ENCODE assay signal across 1 cellular context in the genomic region with DNA sequence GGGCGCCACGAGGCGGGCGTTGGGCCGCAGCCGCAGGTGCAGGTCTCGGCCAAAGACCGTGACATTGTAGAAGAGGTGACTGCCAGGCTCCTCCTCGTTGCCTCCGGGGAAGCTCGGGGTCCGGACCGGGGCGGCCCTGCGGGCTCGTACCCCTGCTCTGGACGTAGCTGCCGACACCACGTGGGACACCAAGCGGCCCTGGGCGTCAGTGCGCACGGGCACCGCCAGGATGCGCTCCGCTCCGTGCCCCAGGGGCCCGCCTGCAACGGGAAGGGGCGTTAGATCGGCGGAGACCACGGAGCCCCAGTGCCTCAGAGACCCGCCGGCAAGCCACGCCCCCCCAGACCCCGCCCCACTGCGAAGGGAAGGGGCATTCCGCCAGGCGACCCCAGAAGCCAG.
A peak's percentile ranks its signal among the peaks of the same experiment; 100 is the strongest.
TF ChIP-seq lines count a peak whose summit lies in the region.

No MANE protein-coding gene starts in this region.

TF ChIP-seq in H1, 55 proteins besides CTCF, POLR2A, EP300 and RAD21:
- no peak for TF ChIP-seq RFX5 (IDR thresholded peaks at IDR 0.05; ENCODE audit: borderline replicate concordance, low read depth, low read length)
- 0 out of 2 replicates have a peak, but pooled peaks have one; percentile 6 for TF ChIP-seq E2F6 (IDR thresholded peaks at IDR 0.05)
- no peak for TF ChIP-seq FOSL1 (IDR thresholded peaks at IDR 0.05; ENCODE audit: insufficient read depth, low read depth, low read length)
- TF ChIP-seq SRF (IDR thresholded peaks at IDR 0.05; ENCODE audit: low read depth, low read length): no peak
- peak; percentile 16 for TF ChIP-seq ASH2L (IDR thresholded peaks at IDR 0.05; ENCODE audit: low read length)
- no peak for TF ChIP-seq EZH2 (IDR thresholded peaks at IDR 0.05; ENCODE audit: low read depth, low read length, severe bottlenecking)
- TF ChIP-seq CBX5 (IDR thresholded peaks at IDR 0.05; ENCODE audit: low read depth, low read length): no peak
- no peak for TF ChIP-seq SAP30 (IDR thresholded peaks at IDR 0.05; ENCODE audit: insufficient read depth, insufficient replicate concordance, low read length)
- no peak for TF ChIP-seq SP2 (IDR thresholded peaks at IDR 0.05; ENCODE audit: low read length)
- no peak for TF ChIP-seq CHD2 (IDR thresholded peaks at IDR 0.05; ENCODE audit: low read length)
- TF ChIP-seq KDM4A (IDR thresholded peaks at IDR 0.05; ENCODE audit: low read depth, low read length, severe bottlenecking): peak; percentile 59
- TF ChIP-seq RBBP5 (IDR thresholded peaks at IDR 0.05; ENCODE audit: borderline replicate concordance, low read depth, low read length): no peak
- TF ChIP-seq POU5F1 (IDR thresholded peaks at IDR 0.05; ENCODE audit: low read depth, low read length): no peak
- no peak for TF ChIP-seq CTBP2 (IDR thresholded peaks at IDR 0.05; ENCODE audit: borderline replicate concordance, insufficient read depth, insufficient read length, low read length)
- TF ChIP-seq, protein P1, sequence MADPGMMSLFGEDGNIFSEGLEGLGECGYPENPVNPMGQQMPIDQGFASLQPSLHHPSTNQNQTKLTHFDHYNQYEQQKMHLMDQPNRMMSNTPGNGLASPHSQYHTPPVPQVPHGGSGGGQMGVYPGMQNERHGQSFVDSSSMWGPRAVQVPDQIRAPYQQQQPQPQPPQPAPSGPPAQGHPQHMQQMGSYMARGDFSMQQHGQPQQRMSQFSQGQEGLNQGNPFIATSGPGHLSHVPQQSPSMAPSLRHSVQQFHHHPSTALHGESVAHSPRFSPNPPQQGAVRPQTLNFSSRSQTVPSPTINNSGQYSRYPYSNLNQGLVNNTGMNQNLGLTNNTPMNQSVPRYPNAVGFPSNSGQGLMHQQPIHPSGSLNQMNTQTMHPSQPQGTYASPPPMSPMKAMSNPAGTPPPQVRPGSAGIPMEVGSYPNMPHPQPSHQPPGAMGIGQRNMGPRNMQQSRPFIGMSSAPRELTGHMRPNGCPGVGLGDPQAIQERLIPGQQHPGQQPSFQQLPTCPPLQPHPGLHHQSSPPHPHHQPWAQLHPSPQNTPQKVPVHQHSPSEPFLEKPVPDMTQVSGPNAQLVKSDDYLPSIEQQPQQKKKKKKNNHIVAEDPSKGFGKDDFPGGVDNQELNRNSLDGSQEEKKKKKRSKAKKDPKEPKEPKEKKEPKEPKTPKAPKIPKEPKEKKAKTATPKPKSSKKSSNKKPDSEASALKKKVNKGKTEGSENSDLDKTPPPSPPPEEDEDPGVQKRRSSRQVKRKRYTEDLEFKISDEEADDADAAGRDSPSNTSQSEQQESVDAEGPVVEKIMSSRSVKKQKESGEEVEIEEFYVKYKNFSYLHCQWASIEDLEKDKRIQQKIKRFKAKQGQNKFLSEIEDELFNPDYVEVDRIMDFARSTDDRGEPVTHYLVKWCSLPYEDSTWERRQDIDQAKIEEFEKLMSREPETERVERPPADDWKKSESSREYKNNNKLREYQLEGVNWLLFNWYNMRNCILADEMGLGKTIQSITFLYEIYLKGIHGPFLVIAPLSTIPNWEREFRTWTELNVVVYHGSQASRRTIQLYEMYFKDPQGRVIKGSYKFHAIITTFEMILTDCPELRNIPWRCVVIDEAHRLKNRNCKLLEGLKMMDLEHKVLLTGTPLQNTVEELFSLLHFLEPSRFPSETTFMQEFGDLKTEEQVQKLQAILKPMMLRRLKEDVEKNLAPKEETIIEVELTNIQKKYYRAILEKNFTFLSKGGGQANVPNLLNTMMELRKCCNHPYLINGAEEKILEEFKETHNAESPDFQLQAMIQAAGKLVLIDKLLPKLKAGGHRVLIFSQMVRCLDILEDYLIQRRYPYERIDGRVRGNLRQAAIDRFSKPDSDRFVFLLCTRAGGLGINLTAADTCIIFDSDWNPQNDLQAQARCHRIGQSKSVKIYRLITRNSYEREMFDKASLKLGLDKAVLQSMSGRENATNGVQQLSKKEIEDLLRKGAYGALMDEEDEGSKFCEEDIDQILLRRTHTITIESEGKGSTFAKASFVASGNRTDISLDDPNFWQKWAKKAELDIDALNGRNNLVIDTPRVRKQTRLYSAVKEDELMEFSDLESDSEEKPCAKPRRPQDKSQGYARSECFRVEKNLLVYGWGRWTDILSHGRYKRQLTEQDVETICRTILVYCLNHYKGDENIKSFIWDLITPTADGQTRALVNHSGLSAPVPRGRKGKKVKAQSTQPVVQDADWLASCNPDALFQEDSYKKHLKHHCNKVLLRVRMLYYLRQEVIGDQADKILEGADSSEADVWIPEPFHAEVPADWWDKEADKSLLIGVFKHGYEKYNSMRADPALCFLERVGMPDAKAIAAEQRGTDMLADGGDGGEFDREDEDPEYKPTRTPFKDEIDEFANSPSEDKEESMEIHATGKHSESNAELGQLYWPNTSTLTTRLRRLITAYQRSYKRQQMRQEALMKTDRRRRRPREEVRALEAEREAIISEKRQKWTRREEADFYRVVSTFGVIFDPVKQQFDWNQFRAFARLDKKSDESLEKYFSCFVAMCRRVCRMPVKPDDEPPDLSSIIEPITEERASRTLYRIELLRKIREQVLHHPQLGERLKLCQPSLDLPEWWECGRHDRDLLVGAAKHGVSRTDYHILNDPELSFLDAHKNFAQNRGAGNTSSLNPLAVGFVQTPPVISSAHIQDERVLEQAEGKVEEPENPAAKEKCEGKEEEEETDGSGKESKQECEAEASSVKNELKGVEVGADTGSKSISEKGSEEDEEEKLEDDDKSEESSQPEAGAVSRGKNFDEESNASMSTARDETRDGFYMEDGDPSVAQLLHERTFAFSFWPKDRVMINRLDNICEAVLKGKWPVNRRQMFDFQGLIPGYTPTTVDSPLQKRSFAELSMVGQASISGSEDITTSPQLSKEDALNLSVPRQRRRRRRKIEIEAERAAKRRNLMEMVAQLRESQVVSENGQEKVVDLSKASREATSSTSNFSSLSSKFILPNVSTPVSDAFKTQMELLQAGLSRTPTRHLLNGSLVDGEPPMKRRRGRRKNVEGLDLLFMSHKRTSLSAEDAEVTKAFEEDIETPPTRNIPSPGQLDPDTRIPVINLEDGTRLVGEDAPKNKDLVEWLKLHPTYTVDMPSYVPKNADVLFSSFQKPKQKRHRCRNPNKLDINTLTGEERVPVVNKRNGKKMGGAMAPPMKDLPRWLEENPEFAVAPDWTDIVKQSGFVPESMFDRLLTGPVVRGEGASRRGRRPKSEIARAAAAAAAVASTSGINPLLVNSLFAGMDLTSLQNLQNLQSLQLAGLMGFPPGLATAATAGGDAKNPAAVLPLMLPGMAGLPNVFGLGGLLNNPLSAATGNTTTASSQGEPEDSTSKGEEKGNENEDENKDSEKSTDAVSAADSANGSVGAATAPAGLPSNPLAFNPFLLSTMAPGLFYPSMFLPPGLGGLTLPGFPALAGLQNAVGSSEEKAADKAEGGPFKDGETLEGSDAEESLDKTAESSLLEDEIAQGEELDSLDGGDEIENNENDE (IDR thresholded peaks at IDR 0.05; ENCODE audit: insufficient replicate concordance, low read length): no peak
- TF ChIP-seq USF2 (IDR thresholded peaks at IDR 0.05; ENCODE audit: low read length): peak; percentile 59; the same call in 1 of the 2 replicates
- TF ChIP-seq PHF8 (conservative IDR thresholded peaks at IDR 0.05; ENCODE audit: low read depth, low read length): no peak
- no peak for TF ChIP-seq TCF12 (IDR thresholded peaks at IDR 0.05; ENCODE audit: low read depth, low read length)
- TF ChIP-seq ATF3 (IDR thresholded peaks at IDR 0.05; ENCODE audit: insufficient read depth, low read depth, low read length): 0 out of 2 replicates have a peak, but pooled peaks have one; percentile 25
- no peak for TF ChIP-seq CBX8 (IDR thresholded peaks at IDR 0.05; ENCODE audit: borderline replicate concordance, low read depth, low read length)
- TF ChIP-seq SIN3A (conservative IDR thresholded peaks at IDR 0.05 in 1 of 2, IDR thresholded peaks at IDR 0.05 in 1 of 2; ENCODE audit: low read depth in 1 of 2, low read length in 2 of 2): peak in 1 of 2 experiments; percentile 25; a peak in 1 of 4 replicates
- TF ChIP-seq BACH1 (IDR thresholded peaks at IDR 0.05; ENCODE audit: low read length): no peak
- no peak for TF ChIP-seq SIRT6 (IDR thresholded peaks at IDR 0.05; ENCODE audit: low read length)
- no peak; the same call in 1 of the 2 replicates for TF ChIP-seq SUZ12 (IDR thresholded peaks at IDR 0.05; ENCODE audit: low read length)
- TF ChIP-seq EGR1 (IDR thresholded peaks at IDR 0.05; ENCODE audit: borderline replicate concordance, low read depth, low read length): no peak
- TF ChIP-seq CEBPB (IDR thresholded peaks at IDR 0.05; ENCODE audit: low read depth, low read length): no peak
- TF ChIP-seq CHD1 (IDR thresholded peaks at IDR 0.05; ENCODE audit: low read depth, low read length): no peak
- 0 out of 4 replicates have a peak, but pooled peaks of 1 of the 2 experiments have one; percentile 18 for TF ChIP-seq HDAC2 (IDR thresholded peaks at IDR 0.05; ENCODE audit: borderline replicate concordance in 1 of 2, low read depth in 2 of 2, low read length in 2 of 2)
- no peak for TF ChIP-seq POLR2AphosphoS5 (IDR thresholded peaks at IDR 0.05; ENCODE audit: low read depth, low read length)
- TF ChIP-seq ZNF274 (IDR thresholded peaks at IDR 0.05; ENCODE audit: borderline replicate concordance, extremely low read depth, low read length): no peak
- peak; percentile 63 for TF ChIP-seq CREB1 (IDR thresholded peaks at IDR 0.05)
- TF ChIP-seq TAF1 (IDR thresholded peaks at IDR 0.05; ENCODE audit: low read depth, low read length): no peak
- 0 out of 2 replicates have a peak, but pooled peaks have one; percentile 3 for TF ChIP-seq JUND (IDR thresholded peaks at IDR 0.05; ENCODE audit: low read length)
- no peak for TF ChIP-seq MAFK (IDR thresholded peaks at IDR 0.05; ENCODE audit: low read depth, low read length)
- peak; percentile 11; the same call in 1 of the 2 replicates for TF ChIP-seq TBP (IDR thresholded peaks at IDR 0.05; ENCODE audit: low read depth, low read length)
- TF ChIP-seq RNF2 (IDR thresholded peaks at IDR 0.05; ENCODE audit: borderline replicate concordance, low read depth, low read length, missing control alignments, poor library complexity, severe bottlenecking): no peak
- TF ChIP-seq SP1 (IDR thresholded peaks at IDR 0.05; ENCODE audit: low read depth, low read length): no peak
- peak; percentile 92 for TF ChIP-seq MAX (IDR thresholded peaks at IDR 0.05)
- TF ChIP-seq BRCA1 (IDR thresholded peaks at IDR 0.05; ENCODE audit: low read depth, low read length): no peak
- no peak for TF ChIP-seq YY1 (IDR thresholded peaks at IDR 0.05; ENCODE audit: low read depth, low read length)
- TF ChIP-seq GABPA (IDR thresholded peaks at IDR 0.05; ENCODE audit: borderline replicate concordance, insufficient read depth, low read length): no peak; the same call in 1 of the 2 replicates
- no peak for TF ChIP-seq HDAC6 (IDR thresholded peaks at IDR 0.05; ENCODE audit: low read depth, low read length)
- TF ChIP-seq TAF7 (optimal IDR thresholded peaks at IDR 0.05; ENCODE audit: borderline replicate concordance, low read depth, low read length): no peak
- TF ChIP-seq SIX5 (IDR thresholded peaks at IDR 0.05; ENCODE audit: low read depth, low read length): no peak
- no peak for TF ChIP-seq SP4 (IDR thresholded peaks at IDR 0.05; ENCODE audit: low read length)
